25 cellular contexts compared by ENCODE assay signal in genomic region chr7:151722533-151722932, GRCh38.
"Had no signal": no experiment of that assay in that cellular context is flagged by ENCODE, and none has a peak within 500 bp of the region (broad histone marks: within the 10 kb centered on the region; RNA-seq: fewer than 3 reads in every experiment).

No MANE protein-coding gene starts in this region.

- H3K4me3 ChIP-seq: esophagus muscularis mucosa, left lung, sigmoid colon, stomach, thyroid gland, upper lobe of right lung had no signal

- H3K4me3 Mint-ChIP-seq: activated B cell treated with CpG ODN at 0.5 μM for 24 hours; activated CD8-positive, alpha-beta memory T cell treated with anti-CD3 and anti-CD28 coated beads, Interleukin-2, amount 10 ng/mL, durations not matched to agents 7 days and 5 days; activated CD8-positive, alpha-beta T cell treated with anti-CD3 and anti-CD28 coated beads for 36 hours; activated naive CD4-positive, alpha-beta T cell treated with anti-CD3 and anti-CD28 coated beads for 36 hours; activated T-cell treated with anti-CD3 and anti-CD28 coated beads, Interleukin-2, amount 50 U/mL, for 72 hours; central memory CD8-positive, alpha-beta T cell; dendritic cell treated with granulocyte-macrophage colony-stimulating factor and Interleukin-4, amounts not matched to agents 40 ng/mL and 50 ng/mL, for 4 days; nephron; stimulated activated naive B cell treated with anti-CD40 and anti-IgM and Interleukin-4, amounts not matched to agents 10 μg/mL and 1 μg/mL and 100 μg/mL, for 72 hours; T-cell; T-helper 2 cell treated with Interferon-gamma antibody and Interleukin-4, amounts not matched to agents 5 μg/mL and 100 μg/mL, for 36 hours had no signal

- H3K36me3 Mint-ChIP-seq: activated CD8-positive, alpha-beta memory T cell treated with anti-CD3 and anti-CD28 coated beads, Interleukin-2, amount 10 ng/mL, durations not matched to agents 7 days and 5 days had no signal

- H3K27ac ChIP-seq: esophagus muscularis mucosa, foreskin keratinocyte, left lung, neutrophil, sigmoid colon, stomach, thyroid gland, upper lobe of right lung had no signal

- H3K27me3 ChIP-seq: esophagus muscularis mucosa, foreskin keratinocyte, left lung, neutrophil, sigmoid colon, stomach, thyroid gland, upper lobe of right lung had no signal

- H3K9me3 Mint-ChIP-seq: activated B cell treated with CpG ODN at 0.5 μM for 24 hours; activated CD8-positive, alpha-beta T cell treated with anti-CD3 and anti-CD28 coated beads for 36 hours; activated naive CD4-positive, alpha-beta T cell treated with anti-CD3 and anti-CD28 coated beads for 36 hours; activated T-cell treated with anti-CD3 and anti-CD28 coated beads, Interleukin-2, amount 50 U/mL, for 72 hours; central memory CD8-positive, alpha-beta T cell; dendritic cell treated with granulocyte-macrophage colony-stimulating factor and Interleukin-4, amounts not matched to agents 40 ng/mL and 50 ng/mL, for 4 days; nephron; T-cell; T-helper 2 cell treated with Interferon-gamma antibody and Interleukin-4, amounts not matched to agents 5 μg/mL and 100 μg/mL, for 36 hours had no signal

- H3K36me3 ChIP-seq: esophagus muscularis mucosa, left lung, neutrophil, sigmoid colon, stomach, thyroid gland, upper lobe of right lung had no signal

- H3K27me3 Mint-ChIP-seq: activated B cell treated with CpG ODN at 0.5 μM for 24 hours; activated CD8-positive, alpha-beta memory T cell treated with anti-CD3 and anti-CD28 coated beads, Interleukin-2, amount 10 ng/mL, durations not matched to agents 7 days and 5 days; activated CD8-positive, alpha-beta T cell treated with anti-CD3 and anti-CD28 coated beads for 36 hours; central memory CD8-positive, alpha-beta T cell; dendritic cell treated with granulocyte-macrophage colony-stimulating factor and Interleukin-4, amounts not matched to agents 40 ng/mL and 50 ng/mL, for 4 days; stimulated activated naive B cell treated with anti-CD40 and anti-IgM and Interleukin-4, amounts not matched to agents 10 μg/mL and 1 μg/mL and 100 μg/mL, for 72 hours; T-cell had no signal

- ATAC-seq: activated CD8-positive, alpha-beta memory T cell treated with anti-CD3 and anti-CD28 coated beads, Interleukin-2, amount 10 ng/mL, durations not matched to agents 7 days and 5 days; activated CD8-positive, alpha-beta T cell treated with anti-CD3 and anti-CD28 coated beads for 36 hours; activated T-cell treated with anti-CD3 and anti-CD28 coated beads, Interleukin-2, amount 50 U/mL, for 72 hours; foreskin keratinocyte; left lung; stimulated activated naive B cell treated with anti-CD40 and anti-IgM and Interleukin-4, amounts not matched to agents 10 μg/mL and 1 μg/mL and 100 μg/mL, for 72 hours; T-cell; upper lobe of right lung had no signal

- DNase-seq: activated B cell treated with CpG ODN at 0.5 μM for 24 hours; activated CD4-positive, alpha-beta T cell treated with anti-CD3 and anti-CD28 coated beads, Interleukin-2, amount 50 U/mL, for 1 hour; activated CD8-positive, alpha-beta memory T cell treated with anti-CD3 and anti-CD28 coated beads, Interleukin-2, amount 10 ng/mL, durations not matched to agents 7 days and 5 days; activated CD8-positive, alpha-beta T cell treated with anti-CD3 and anti-CD28 coated beads for 36 hours; activated naive CD4-positive, alpha-beta T cell treated with anti-CD3 and anti-CD28 coated beads for 36 hours; activated T-cell treated with anti-CD3 and anti-CD28 coated beads for 4 hours; activated T-cell treated with anti-CD3 and anti-CD28 coated beads, Interleukin-2, amount 50 U/mL, for 72 hours; amniotic stem cell; foreskin keratinocyte; kidney glomerular epithelial cell; sigmoid colon; small intestine; stimulated activated CD4-positive, alpha-beta T cell treated with anti-CD3 and anti-CD28 coated beads, Interleukin-4, amount 100 ng/mL, for 24 hours; stimulated activated naive B cell treated with anti-CD40 and anti-IgM and Interleukin-4, amounts not matched to agents 10 μg/mL and 1 μg/mL and 100 μg/mL, for 72 hours; stomach; T-cell; thyroid gland; upper lobe of right lung had no signal

- H3K9me3 ChIP-seq: esophagus muscularis mucosa, left lung, neutrophil, sigmoid colon, stomach, thyroid gland, upper lobe of right lung had no signal

- H3K27ac Mint-ChIP-seq: activated B cell treated with CpG ODN at 0.5 μM for 24 hours; activated CD8-positive, alpha-beta memory T cell treated with anti-CD3 and anti-CD28 coated beads, Interleukin-2, amount 10 ng/mL, durations not matched to agents 7 days and 5 days; activated CD8-positive, alpha-beta T cell treated with anti-CD3 and anti-CD28 coated beads for 36 hours; activated naive CD4-positive, alpha-beta T cell treated with anti-CD3 and anti-CD28 coated beads for 36 hours; activated T-cell treated with anti-CD3 and anti-CD28 coated beads, Interleukin-2, amount 50 U/mL, for 72 hours; dendritic cell treated with granulocyte-macrophage colony-stimulating factor and Interleukin-4, amounts not matched to agents 40 ng/mL and 50 ng/mL, for 4 days; nephron; stimulated activated naive B cell treated with anti-CD40 and anti-IgM and Interleukin-4, amounts not matched to agents 10 μg/mL and 1 μg/mL and 100 μg/mL, for 72 hours; T-cell; T-helper 2 cell treated with Interferon-gamma antibody and Interleukin-4, amounts not matched to agents 5 μg/mL and 100 μg/mL, for 36 hours had no signal

- H3K4me1 ChIP-seq: foreskin keratinocyte had no signal
